21 cellular contexts compared by ENCODE assay signal in the genomic region with DNA sequence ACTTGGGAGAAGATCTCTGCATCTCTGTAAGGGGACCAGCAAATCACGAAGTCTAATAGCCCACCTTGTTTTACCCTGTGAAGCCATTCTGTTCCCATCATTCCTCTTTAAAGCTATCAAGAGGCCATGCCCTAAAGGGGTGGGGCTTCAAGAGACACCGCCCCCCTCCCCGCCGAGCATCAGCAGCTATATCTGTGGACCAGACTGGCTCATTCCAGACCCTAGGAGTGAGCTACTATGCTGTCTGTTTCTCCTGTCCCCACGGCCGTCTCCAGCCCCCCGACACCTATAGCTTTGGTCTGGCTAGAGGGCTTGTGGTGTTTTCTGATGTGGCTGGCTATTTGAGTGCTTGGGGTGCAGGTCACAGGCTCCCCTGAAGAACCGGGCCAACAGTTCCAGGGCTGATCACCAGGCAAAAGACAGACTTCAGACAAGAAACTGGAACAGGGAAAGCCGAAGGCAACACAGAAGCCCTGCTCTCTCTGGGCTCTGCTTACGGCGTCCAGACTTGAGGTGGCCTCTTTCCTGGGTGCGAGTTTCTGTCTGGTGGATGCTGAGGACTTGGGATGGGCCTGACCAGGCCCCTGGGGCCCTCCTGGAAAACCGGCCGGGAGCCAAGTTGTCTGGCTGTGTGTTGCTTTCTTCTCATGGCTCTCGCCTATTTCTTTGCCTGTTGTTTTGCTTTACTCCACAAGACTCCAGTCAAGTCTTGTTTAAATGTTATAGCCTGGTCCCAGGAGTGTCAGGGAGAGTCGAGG.
"Had no signal": no experiment of that assay in that cellular context is flagged by ENCODE, and none has a peak within 500 bp of the region (broad histone marks: within the 10 kb centered on the region; RNA-seq: fewer than 3 reads in every experiment).

No MANE protein-coding gene starts in this region.

- DNase-seq: cerebellar nuclear complex; esophagus squamous epithelium; foreskin fibroblast; glutamatergic neuron; islet precursor cell; mammary epithelial cell; natural killer cell; right cardiac atrium; stimulated activated CD4-positive, alpha-beta T cell treated with anti-CD3 and anti-CD28 coated beads, Interleukin-2, amount 100 ng/mL, for 24 hours; stimulated activated CD4-positive, alpha-beta T cell treated with anti-CD3 and anti-CD28 coated beads, Interleukin-4, amount 100 ng/mL, for 4 hours; stimulated activated naive B cell treated with anti-CD40 and anti-IgM and Interleukin-4, amounts not matched to agents 10 μg/mL and 1 μg/mL and 100 μg/mL, for 72 hours; stimulated activated naive CD8-positive, alpha-beta T cell treated with anti-CD3 and anti-CD28 coated beads, Interleukin-15, amount 100 ng/mL, for 72 hours; substantia nigra had no signal

- H3K27me3 ChIP-seq: esophagus squamous epithelium, gastroesophageal sphincter had no signal

- H3K27me3 Mint-ChIP-seq: type B pancreatic cell had no signal

- H3K9me3 ChIP-seq: esophagus squamous epithelium, gastroesophageal sphincter, thoracic aorta had no signal

- H2AFZ ChIP-seq: parathyroid adenoma had no signal

- H3K79me2 ChIP-seq: parathyroid adenoma had no signal

- H3K4me1 Mint-ChIP-seq: natural killer cell; stimulated activated naive B cell treated with anti-CD40 and anti-IgM and Interleukin-4, amounts not matched to agents 10 μg/mL and 1 μg/mL and 100 μg/mL, for 72 hours; stimulated activated naive CD8-positive, alpha-beta T cell treated with anti-CD3 and anti-CD28 coated beads, Interleukin-15, amount 100 ng/mL, for 72 hours had no signal

- H3K36me3 ChIP-seq: esophagus squamous epithelium, gastroesophageal sphincter, thoracic aorta had no signal

- H3K4me1 ChIP-seq: esophagus squamous epithelium, parathyroid adenoma had no signal

- H3K9me3 Mint-ChIP-seq: dendritic cell treated with granulocyte-macrophage colony-stimulating factor and Interleukin-4, amounts not matched to agents 40 ng/mL and 50 ng/mL, for 4 days; natural killer cell; stimulated activated naive CD8-positive, alpha-beta T cell treated with anti-CD3 and anti-CD28 coated beads, Interleukin-15, amount 100 ng/mL, for 72 hours; type B pancreatic cell had no signal

- H3K36me3 Mint-ChIP-seq: natural killer cell had no signal

- H3K9ac ChIP-seq: parathyroid adenoma had no signal

- H3K4me3 Mint-ChIP-seq: dendritic cell treated with granulocyte-macrophage colony-stimulating factor and Interleukin-4, amounts not matched to agents 40 ng/mL and 50 ng/mL, for 4 days; natural killer cell; stimulated activated naive B cell treated with anti-CD40 and anti-IgM and Interleukin-4, amounts not matched to agents 10 μg/mL and 1 μg/mL and 100 μg/mL, for 72 hours; stimulated activated naive CD8-positive, alpha-beta T cell treated with anti-CD3 and anti-CD28 coated beads, Interleukin-15, amount 100 ng/mL, for 72 hours; type B pancreatic cell had no signal

- FAIRE-seq: colon, urothelium cell line had no signal

- H3K27ac ChIP-seq: esophagus squamous epithelium, parathyroid adenoma had no signal

- H3K4me3 ChIP-seq: esophagus squamous epithelium, gastroesophageal sphincter, thoracic aorta had no signal

- ATAC-seq: gastroesophageal sphincter; left lobe of liver; natural killer cell; right cardiac atrium; stimulated activated naive B cell treated with anti-CD40 and anti-IgM and Interleukin-4, amounts not matched to agents 10 μg/mL and 1 μg/mL and 100 μg/mL, for 72 hours; stimulated activated naive CD8-positive, alpha-beta T cell treated with anti-CD3 and anti-CD28 coated beads, Interleukin-15, amount 100 ng/mL, for 72 hours had no signal

- H3K27ac Mint-ChIP-seq: dendritic cell treated with granulocyte-macrophage colony-stimulating factor and Interleukin-4, amounts not matched to agents 40 ng/mL and 50 ng/mL, for 4 days; natural killer cell; stimulated activated naive B cell treated with anti-CD40 and anti-IgM and Interleukin-4, amounts not matched to agents 10 μg/mL and 1 μg/mL and 100 μg/mL, for 72 hours; type B pancreatic cell had no signal
